ENCODE assay signal across 1 cellular context in genomic region chr2:61538179-61538919, GRCh38.
TF ChIP-seq lines count a peak whose summit lies in the region.

A gene with protein sequence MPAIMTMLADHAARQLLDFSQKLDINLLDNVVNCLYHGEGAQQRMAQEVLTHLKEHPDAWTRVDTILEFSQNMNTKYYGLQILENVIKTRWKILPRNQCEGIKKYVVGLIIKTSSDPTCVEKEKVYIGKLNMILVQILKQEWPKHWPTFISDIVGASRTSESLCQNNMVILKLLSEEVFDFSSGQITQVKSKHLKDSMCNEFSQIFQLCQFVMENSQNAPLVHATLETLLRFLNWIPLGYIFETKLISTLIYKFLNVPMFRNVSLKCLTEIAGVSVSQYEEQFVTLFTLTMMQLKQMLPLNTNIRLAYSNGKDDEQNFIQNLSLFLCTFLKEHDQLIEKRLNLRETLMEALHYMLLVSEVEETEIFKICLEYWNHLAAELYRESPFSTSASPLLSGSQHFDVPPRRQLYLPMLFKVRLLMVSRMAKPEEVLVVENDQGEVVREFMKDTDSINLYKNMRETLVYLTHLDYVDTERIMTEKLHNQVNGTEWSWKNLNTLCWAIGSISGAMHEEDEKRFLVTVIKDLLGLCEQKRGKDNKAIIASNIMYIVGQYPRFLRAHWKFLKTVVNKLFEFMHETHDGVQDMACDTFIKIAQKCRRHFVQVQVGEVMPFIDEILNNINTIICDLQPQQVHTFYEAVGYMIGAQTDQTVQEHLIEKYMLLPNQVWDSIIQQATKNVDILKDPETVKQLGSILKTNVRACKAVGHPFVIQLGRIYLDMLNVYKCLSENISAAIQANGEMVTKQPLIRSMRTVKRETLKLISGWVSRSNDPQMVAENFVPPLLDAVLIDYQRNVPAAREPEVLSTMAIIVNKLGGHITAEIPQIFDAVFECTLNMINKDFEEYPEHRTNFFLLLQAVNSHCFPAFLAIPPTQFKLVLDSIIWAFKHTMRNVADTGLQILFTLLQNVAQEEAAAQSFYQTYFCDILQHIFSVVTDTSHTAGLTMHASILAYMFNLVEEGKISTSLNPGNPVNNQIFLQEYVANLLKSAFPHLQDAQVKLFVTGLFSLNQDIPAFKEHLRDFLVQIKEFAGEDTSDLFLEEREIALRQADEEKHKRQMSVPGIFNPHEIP (N-terminal part only) (minus strand): TSS chr2:61538356. CDS start chr2:61533897, 4,459 bp downstream.

TF ChIP-seq in A549, 52 proteins besides CTCF, POLR2A, EP300 and RAD21 (continued from another document):
- TF ChIP-seq CHD2 (IDR thresholded peaks at IDR 0.05; ENCODE audit: low read length, partially characterized antibody) (peak; percentile 64), REST (IDR thresholded peaks at IDR 0.05) (peak; percentile 66), CBX8 (IDR thresholded peaks at IDR 0.05) (no peak), HDAC2 (IDR thresholded peaks at IDR 0.05) (no peak)
